22 cellular contexts compared by ENCODE assay signal in genomic region chr5:55219770-55220169, GRCh38. TPM values are rescaled to one million over a fixed set of nuclear protein-coding genes. Genes with fewer than 3 reads are reported as not detected.
DNase-seq lines count a peak whose midpoint lies in the region; ATAC-seq, FAIRE-seq and TF ChIP-seq lines count a peak whose summit lies in the region.
"Had no signal": no experiment of that assay in that cellular context is flagged by ENCODE, and none has a peak within 500 bp of the region (broad histone marks: within the 10 kb centered on the region; RNA-seq: fewer than 3 reads in every experiment).

No MANE protein-coding gene starts in this region.

- H3K4me1 ChIP-seq in mucosa of stomach (ENCODE audit: control insufficient read depth, insufficient read depth, low read length) (peaks cover 18% of the 10 kb centered on the region), HepG2 (ENCODE audit: insufficient read depth, low read length) (no peaks in the 10 kb centered on the region)

- ATAC-seq in natural killer cell (no peak), WTC11 (no peak), GM18868 (IDR thresholded peaks at IDR 0.05; ENCODE audit: unreplicated experiment) (no peak), HepG2 (no peak), GM21360 (IDR thresholded peaks at IDR 0.05; ENCODE audit: unreplicated experiment) (no peak), HG03520 (IDR thresholded peaks at IDR 0.05; ENCODE audit: unreplicated experiment) (no peak)
- ATAC-seq in natural killer cell treated with Interleukin-12 subunit alpha and Interleukin-12 subunit beta and Interleukin-15 and Interleukin-18, amount 100 ng/mL, for 72 hours: no peak

- intact Hi-C loops in natural killer cell (cut with micrococcal nuclease) (no loop called here), HepG2 (cut with micrococcal nuclease; ENCODE audit: unreplicated experiment) (no loop called here)

- WGBS in HepG2 (ENCODE audit: low lambda C conversion rate): 52% methylated on average over 3 of the region's 3 CpGs

- TF ChIP-seq RAD21 in HepG2 (CRISPR knock-in tag; IDR thresholded peaks at IDR 0.05): no peak

- POLR2A ChIA-PET in WTC11 (lab: Charles Lee): no interaction called here
- POLR2A ChIA-PET in HepG2 (lab: Yijun Ruan, JAX): no interaction called here

- H3K36me3 ChIP-seq in mucosa of stomach (ENCODE audit: control insufficient read depth, insufficient read depth, low read length) (no peaks in the 10 kb centered on the region), HepG2 (replicated peaks in 1 of 2; ENCODE audit: control insufficient read depth in 1 of 2, insufficient read depth in 2 of 2, low read length in 2 of 2) (no peaks in the 10 kb centered on the region)
- H3K36me3 ChIP-seq: neutrophil, right atrium auricular region had no signal

- no peak overlapping the region for H2AFZ ChIP-seq in HepG2 (ENCODE audit: low read length)

- H3K9me3 ChIP-seq in mucosa of stomach (ENCODE audit: control insufficient read depth, low read length) (no peaks in the 10 kb centered on the region), HepG2 (ENCODE audit: low read length) (no peaks in the 10 kb centered on the region)
- H3K9me3 ChIP-seq: right atrium auricular region had no signal

- H3K4me3 Mint-ChIP-seq in natural killer cell (peak overlapping the region; percentile 6), WTC11 (peak overlapping the region; percentile 88)
- H3K4me3 Mint-ChIP-seq in natural killer cell treated with Interleukin-12 subunit alpha and Interleukin-12 subunit beta and Interleukin-15 and Interleukin-18, amount 100 ng/mL, for 72 hours: no peak overlapping the region

- H3K4me3 ChIP-seq in mucosa of stomach (ENCODE audit: low read length) (peak overlapping the region; percentile 46), HepG2 (replicated peaks in 1 of 3; ENCODE audit: insufficient read depth in 1 of 3, low read depth in 2 of 3, low read length in 3 of 3) (no peak overlapping the region)

- H3K27me3 ChIP-seq in mucosa of stomach (ENCODE audit: control insufficient read depth, insufficient read depth, low read length): peaks cover 49% of the 10 kb centered on the region
- peaks cover 0 to 7% of the 10 kb centered on the region in 2 experiments; a peak in 2 of 5 replicates for H3K27me3 ChIP-seq in HepG2 (ENCODE audit: control insufficient read depth in 1 of 2, insufficient read depth in 2 of 2, low read length in 2 of 2)

- FAIRE-seq in HepG2 (lab: Jason Lieb, UNC): no peak
- FAIRE-seq: RCC 7860 had no signal

- TF ChIP-seq POLR2A in HepG2 (IDR thresholded peaks at IDR 0.05; ENCODE audit: insufficient read depth in 1 of 2, low read depth in 2 of 2, low read length in 2 of 2): no peak

- DNase-seq in natural killer cell (no peak), WTC11 (ENCODE audit: low spot score) (no peak), HepG2 (ENCODE audit: low spot score) (no peak)
- DNase-seq in natural killer cell treated with Interleukin-12 subunit alpha and Interleukin-12 subunit beta and Interleukin-15 and Interleukin-18, amount 100 ng/mL, for 72 hours (ENCODE audit: low spot score): no peak
- DNase-seq: activated CD4-positive, alpha-beta T cell treated with anti-CD3 and anti-CD28 coated beads, Interleukin-2, amount 50 U/mL, for 4 hours; activated T-cell treated with anti-CD3 and anti-CD28 coated beads, Interleukin-2, amount 50 U/mL, for 1 hour; CD8-positive, alpha-beta T cell; hippocampal formation; KBM-7; MV-4-11; NCI-H187 treated with DMSO at 0.1 percent for 48 hours had no signal

- no TSS peak for BruUV-seq in HepG2 (replicated peaks; lab: Mats Ljungman, UMichigan)

- H3K27ac Mint-ChIP-seq in natural killer cell (no peak overlapping the region), WTC11 (no peak overlapping the region)
- H3K27ac Mint-ChIP-seq in natural killer cell treated with Interleukin-12 subunit alpha and Interleukin-12 subunit beta and Interleukin-15 and Interleukin-18, amount 100 ng/mL, for 72 hours: no peak overlapping the region
- H3K27ac Mint-ChIP-seq: activated naive CD8-positive, alpha-beta T cell treated with anti-CD3 and anti-CD28 coated beads for 36 hours; CD8-positive, alpha-beta T cell had no signal

- CTCF ChIA-PET in WTC11 (lab: Charles Lee): interaction anchor here (0.7 to 2.6 kb wide), 9 partner anchors 8 to 313 kb away, joined by 3 to 35 read pairs (median 5); partner anchors contain the start of genes CCNO, CDC20B and GPX8
- CTCF ChIA-PET in HepG2 (lab: Yijun Ruan, JAX; ENCODE audit: low intra/inter-chr PET ratio, low total read pairs): no interaction called here

- no peaks in the 10 kb centered on the region for H4K20me1 ChIP-seq in HepG2 (ENCODE audit: insufficient read depth, low read length)

- H3K79me2 ChIP-seq in HepG2 (ENCODE audit: insufficient read depth, low read length): no peaks in the 10 kb centered on the region

- H3K9ac ChIP-seq in mucosa of stomach (ENCODE audit: low read length) (no peak overlapping the region), HepG2 (ENCODE audit: insufficient read depth, low read depth, low read length) (no peak overlapping the region)

- no peak overlapping the region for H3K4me2 ChIP-seq in HepG2 (ENCODE audit: low read depth, low read length)

- in situ Hi-C loops in HepG2 (cut with HindIII; ENCODE audit: extremely low pct_ligation_motif_present, low pct_unique_long_range_greater_than_20kb): no loop called here

- H3K27ac ChIP-seq in HepG2 (ENCODE audit: extremely low read length, insufficient read depth, low read length): no peak overlapping the region
- H3K27ac ChIP-seq: coronary artery, neutrophil, right atrium auricular region had no signal

- H3K9me3 Mint-ChIP-seq in natural killer cell (no peaks in the 10 kb centered on the region), WTC11 (no peaks in the 10 kb centered on the region)
- H3K9me3 Mint-ChIP-seq in natural killer cell treated with Interleukin-12 subunit alpha and Interleukin-12 subunit beta and Interleukin-15 and Interleukin-18, amount 100 ng/mL, for 72 hours: no peaks in the 10 kb centered on the region
- H3K9me3 Mint-ChIP-seq: activated naive CD8-positive, alpha-beta T cell treated with anti-CD3 and anti-CD28 coated beads for 36 hours; CD8-positive, alpha-beta T cell had no signal

- TF ChIP-seq CTCF in natural killer cell (IDR thresholded peaks at IDR 0.05) (no peak), WTC11 (IDR thresholded peaks at IDR 0.05) (no peak), HepG2 (CRISPR knock-in tag; IDR thresholded peaks at IDR 0.05) (no peak)

- H3K36me3 Mint-ChIP-seq in natural killer cell: no peaks in the 10 kb centered on the region
- H3K36me3 Mint-ChIP-seq in natural killer cell treated with Interleukin-12 subunit alpha and Interleukin-12 subunit beta and Interleukin-15 and Interleukin-18, amount 100 ng/mL, for 72 hours: no peaks in the 10 kb centered on the region
- no peaks in the 10 kb centered on the region for H3K36me3 Mint-ChIP-seq in WTC11
- H3K36me3 Mint-ChIP-seq: activated naive CD8-positive, alpha-beta T cell treated with anti-CD3 and anti-CD28 coated beads for 36 hours; CD8-positive, alpha-beta T cell had no signal

- H3K27me3 Mint-ChIP-seq in natural killer cell (ENCODE audit: low read depth in 2 of 2): peaks cover 63 to 70% of the 10 kb centered on the region in 2 donors
- peaks cover 41 to 67% of the 10 kb centered on the region in 2 donors for H3K27me3 Mint-ChIP-seq in natural killer cell treated with Interleukin-12 subunit alpha and Interleukin-12 subunit beta and Interleukin-15 and Interleukin-18, amount 100 ng/mL, for 72 hours
- H3K27me3 Mint-ChIP-seq in WTC11 (ENCODE audit: low read depth): peaks cover 70% of the 10 kb centered on the region

- H3K4me1 Mint-ChIP-seq in natural killer cell (peaks cover 21% of the 10 kb centered on the region in 2 donors), WTC11 (peaks cover 51% of the 10 kb centered on the region)
- H3K4me1 Mint-ChIP-seq in natural killer cell treated with Interleukin-12 subunit alpha and Interleukin-12 subunit beta and Interleukin-15 and Interleukin-18, amount 100 ng/mL, for 72 hours (ENCODE audit: low read depth in 2 of 2): peaks cover 0 to 16% of the 10 kb centered on the region in 2 donors

- TF ChIP-seq EP300 in HepG2 (IDR thresholded peaks at IDR 0.05; ENCODE audit: low read depth in 2 of 2, low read length in 2 of 2) (no peak), HepG2 (CRISPR knock-in tag; IDR thresholded peaks at IDR 0.05; ENCODE audit: borderline replicate concordance) (no peak)

RNA-seq across cellular contexts. Expression of gene MCIDAS, which starts 7.3 kb away (rescaled TPM):
- total RNA-seq in natural killer cell (not detected), WTC11 (2021) (0.20 TPM in 1 of 3 replicates, not detected in the others), HepG2 (2016; rRNA removed; fragmentation: Illumina TruSeq; extraction: Trizol) (not detected in 2 replicates)
- total RNA-seq in natural killer cell treated with Interleukin-12 subunit alpha and Interleukin-12 subunit beta and Interleukin-15 and Interleukin-18, amount 100 ng/mL, for 72 hours: not detected
- not detected in 2 replicates for total RNA-seq in HepG2 (2016; cell fraction: cytosol; rRNA removed; fragmentation: Illumina TruSeq; extraction: Trizol; ENCODE audit: low read depth)
- total RNA-seq in HepG2 (2016; cell fraction: insoluble cytoplasmic fraction; rRNA removed; fragmentation: Illumina TruSeq; extraction: Trizol): not detected in 2 replicates
- total RNA-seq in HepG2 (2016; cell fraction: membrane; rRNA removed; fragmentation: Illumina TruSeq; extraction: Trizol): not detected in 2 replicates
- not detected in 2 replicates for total RNA-seq in HepG2 (2016; cell fraction: nucleus; rRNA removed; fragmentation: Illumina TruSeq; extraction: Trizol)
- 0.04 TPM in 1 of 2 replicates, not detected in the other for polyA plus RNA-seq in HepG2 (2011; rRNA removed)
- not detected in 2 replicates for polyA plus RNA-seq in HepG2 (2011; cell fraction: cytosol; rRNA removed)
- not detected in 2 replicates for polyA plus RNA-seq in HepG2 (2011; cell fraction: nucleus; rRNA removed)
- not detected in 2 replicates for polyA plus RNA-seq in HepG2 (2012)
- polyA plus RNA-seq in HepG2 (2016; cell fraction: cytosol; fragmentation: Illumina TruSeq; extraction: Trizol; ENCODE audit: low read depth): not detected in 2 replicates
- not detected in 2 replicates for polyA plus RNA-seq in HepG2 (2016; cell fraction: insoluble cytoplasmic fraction; fragmentation: Illumina TruSeq; extraction: Trizol; ENCODE audit: low read depth)
- not detected in 2 replicates for polyA plus RNA-seq in HepG2 (2016; cell fraction: membrane; fragmentation: Illumina TruSeq; extraction: Trizol; ENCODE audit: low read depth)
- not detected in 2 replicates for polyA plus RNA-seq in HepG2 (2016; cell fraction: nucleus; fragmentation: Illumina TruSeq; extraction: Trizol; ENCODE audit: insufficient read depth, low read depth)
- 7.2 TPM in 1 of 2 replicates, not detected in the other for polyA minus RNA-seq in HepG2 (2011; rRNA and poly(A)+ RNA removed; ENCODE audit: low replicate concordance)
- not detected in 2 replicates for polyA minus RNA-seq in HepG2 (2011; cell fraction: cytosol; rRNA and poly(A)+ RNA removed)
- not detected in 2 replicates for polyA minus RNA-seq in HepG2 (2011; cell fraction: nucleus; rRNA and poly(A)+ RNA removed)
- total RNA-seq: CD8-positive, alpha-beta T cell; mesenteric fat pad; right atrium auricular region; temporal lobe had no signal

RNA-seq across cellular contexts. Expression of gene CCNO, which starts 13.6 kb away (rescaled TPM):
- total RNA-seq in natural killer cell (not detected), WTC11 (2021) (0.14 to 0.44 TPM (median 0.24 TPM) in 3 replicates), HepG2 (2016; rRNA removed; fragmentation: Illumina TruSeq; extraction: Trizol) (0.07 TPM in 1 of 2 replicates, not detected in the other)
- total RNA-seq in natural killer cell treated with Interleukin-12 subunit alpha and Interleukin-12 subunit beta and Interleukin-15 and Interleukin-18, amount 100 ng/mL, for 72 hours: not detected
- not detected in 2 replicates for total RNA-seq in HepG2 (2016; cell fraction: cytosol; rRNA removed; fragmentation: Illumina TruSeq; extraction: Trizol; ENCODE audit: low read depth)
- total RNA-seq in HepG2 (2016; cell fraction: insoluble cytoplasmic fraction; rRNA removed; fragmentation: Illumina TruSeq; extraction: Trizol): not detected in 2 replicates
- not detected in 2 replicates for total RNA-seq in HepG2 (2016; cell fraction: membrane; rRNA removed; fragmentation: Illumina TruSeq; extraction: Trizol)
- total RNA-seq in HepG2 (2016; cell fraction: nucleus; rRNA removed; fragmentation: Illumina TruSeq; extraction: Trizol): not detected in 2 replicates
- polyA plus RNA-seq in HepG2 (2011; rRNA removed): not detected in 2 replicates
- not detected in 2 replicates for polyA plus RNA-seq in HepG2 (2011; cell fraction: cytosol; rRNA removed)
- polyA plus RNA-seq in HepG2 (2011; cell fraction: nucleus; rRNA removed): not detected in 2 replicates
- not detected in 2 replicates for polyA plus RNA-seq in HepG2 (2012)
- not detected in 2 replicates for polyA plus RNA-seq in HepG2 (2016; cell fraction: cytosol; fragmentation: Illumina TruSeq; extraction: Trizol; ENCODE audit: low read depth)
- polyA plus RNA-seq in HepG2 (2016; cell fraction: insoluble cytoplasmic fraction; fragmentation: Illumina TruSeq; extraction: Trizol; ENCODE audit: low read depth): not detected in 2 replicates
- not detected in 2 replicates for polyA plus RNA-seq in HepG2 (2016; cell fraction: membrane; fragmentation: Illumina TruSeq; extraction: Trizol; ENCODE audit: low read depth)
- polyA plus RNA-seq in HepG2 (2016; cell fraction: nucleus; fragmentation: Illumina TruSeq; extraction: Trizol; ENCODE audit: insufficient read depth, low read depth): not detected in 2 replicates
- 0.10 and 2.1 TPM in 2 replicates for polyA minus RNA-seq in HepG2 (2011; rRNA and poly(A)+ RNA removed; ENCODE audit: low replicate concordance)
- not detected in 2 replicates for polyA minus RNA-seq in HepG2 (2011; cell fraction: cytosol; rRNA and poly(A)+ RNA removed)
- polyA minus RNA-seq in HepG2 (2011; cell fraction: nucleus; rRNA and poly(A)+ RNA removed): not detected in 2 replicates
- total RNA-seq: CD8-positive, alpha-beta T cell; mesenteric fat pad; temporal lobe had no signal

RNA-seq across cellular contexts. Expression of gene CDC20B, which starts 46.8 kb away (rescaled TPM):
- total RNA-seq in natural killer cell (not detected), WTC11 (2021) (not detected in 3 replicates), HepG2 (2016; rRNA removed; fragmentation: Illumina TruSeq; extraction: Trizol) (not detected in 2 replicates)
- total RNA-seq in natural killer cell treated with Interleukin-12 subunit alpha and Interleukin-12 subunit beta and Interleukin-15 and Interleukin-18, amount 100 ng/mL, for 72 hours: under 1 TPM in 1 of 2 donors, not detected in 1; 0.31 TPM
- total RNA-seq in HepG2 (2016; cell fraction: cytosol; rRNA removed; fragmentation: Illumina TruSeq; extraction: Trizol; ENCODE audit: low read depth): not detected in 2 replicates
- not detected in 2 replicates for total RNA-seq in HepG2 (2016; cell fraction: insoluble cytoplasmic fraction; rRNA removed; fragmentation: Illumina TruSeq; extraction: Trizol)
- not detected in 2 replicates for total RNA-seq in HepG2 (2016; cell fraction: membrane; rRNA removed; fragmentation: Illumina TruSeq; extraction: Trizol)
- total RNA-seq in HepG2 (2016; cell fraction: nucleus; rRNA removed; fragmentation: Illumina TruSeq; extraction: Trizol): not detected in 2 replicates
- polyA plus RNA-seq in HepG2 (2011; rRNA removed): not detected in 2 replicates
- polyA plus RNA-seq in HepG2 (2011; cell fraction: cytosol; rRNA removed): not detected in 2 replicates
- not detected in 2 replicates for polyA plus RNA-seq in HepG2 (2011; cell fraction: nucleus; rRNA removed)
- not detected in 2 replicates for polyA plus RNA-seq in HepG2 (2012)
- not detected in 2 replicates for polyA plus RNA-seq in HepG2 (2016; cell fraction: cytosol; fragmentation: Illumina TruSeq; extraction: Trizol; ENCODE audit: low read depth)
- polyA plus RNA-seq in HepG2 (2016; cell fraction: insoluble cytoplasmic fraction; fragmentation: Illumina TruSeq; extraction: Trizol; ENCODE audit: low read depth): not detected in 2 replicates
- polyA plus RNA-seq in HepG2 (2016; cell fraction: membrane; fragmentation: Illumina TruSeq; extraction: Trizol; ENCODE audit: low read depth): not detected in 2 replicates
- polyA plus RNA-seq in HepG2 (2016; cell fraction: nucleus; fragmentation: Illumina TruSeq; extraction: Trizol; ENCODE audit: insufficient read depth, low read depth): not detected in 2 replicates
- polyA minus RNA-seq in HepG2 (2011; rRNA and poly(A)+ RNA removed; ENCODE audit: low replicate concordance): not detected in 2 replicates
- not detected in 2 replicates for polyA minus RNA-seq in HepG2 (2011; cell fraction: cytosol; rRNA and poly(A)+ RNA removed)
- not detected in 2 replicates for polyA minus RNA-seq in HepG2 (2011; cell fraction: nucleus; rRNA and poly(A)+ RNA removed)
- total RNA-seq: activated naive CD8-positive, alpha-beta T cell treated with anti-CD3 and anti-CD28 coated beads for 36 hours; CD8-positive, alpha-beta T cell; mesenteric fat pad; right atrium auricular region had no signal

RNA-seq across cellular contexts. Expression of gene GPX8, which starts 59.8 kb away (rescaled TPM):
- total RNA-seq in natural killer cell: not detected
- not detected for total RNA-seq in natural killer cell treated with Interleukin-12 subunit alpha and Interleukin-12 subunit beta and Interleukin-15 and Interleukin-18, amount 100 ng/mL, for 72 hours
- total RNA-seq in WTC11 (2021): 30.6 to 39.2 TPM (median 33.7 TPM) in 3 replicates
- total RNA-seq in HepG2 (2016; rRNA removed; fragmentation: Illumina TruSeq; extraction: Trizol): 0.32 and 0.33 TPM in 2 replicates
- total RNA-seq in HepG2 (2016; cell fraction: cytosol; rRNA removed; fragmentation: Illumina TruSeq; extraction: Trizol; ENCODE audit: low read depth): 0.09 TPM in 1 of 2 replicates, not detected in the other
- total RNA-seq in HepG2 (2016; cell fraction: insoluble cytoplasmic fraction; rRNA removed; fragmentation: Illumina TruSeq; extraction: Trizol): 0.30 and 0.41 TPM in 2 replicates
- 0.28 and 0.69 TPM in 2 replicates for total RNA-seq in HepG2 (2016; cell fraction: membrane; rRNA removed; fragmentation: Illumina TruSeq; extraction: Trizol)
- total RNA-seq in HepG2 (2016; cell fraction: nucleus; rRNA removed; fragmentation: Illumina TruSeq; extraction: Trizol): 0.56 TPM in 1 of 2 replicates, not detected in the other
- 0.55 and 0.94 TPM in 2 replicates for polyA plus RNA-seq in HepG2 (2011; rRNA removed)
- 0.21 and 0.35 TPM in 2 replicates for polyA plus RNA-seq in HepG2 (2011; cell fraction: cytosol; rRNA removed)
- 0.05 and 0.26 TPM in 2 replicates for polyA plus RNA-seq in HepG2 (2011; cell fraction: nucleus; rRNA removed)
- 0.59 and 1.5 TPM in 2 replicates for polyA plus RNA-seq in HepG2 (2012)
- polyA plus RNA-seq in HepG2 (2016; cell fraction: cytosol; fragmentation: Illumina TruSeq; extraction: Trizol; ENCODE audit: low read depth): 0.14 TPM in 1 of 2 replicates, not detected in the other
- polyA plus RNA-seq in HepG2 (2016; cell fraction: insoluble cytoplasmic fraction; fragmentation: Illumina TruSeq; extraction: Trizol; ENCODE audit: low read depth): 0.34 and 0.61 TPM in 2 replicates
- 0.31 TPM in 1 of 2 replicates, not detected in the other for polyA plus RNA-seq in HepG2 (2016; cell fraction: membrane; fragmentation: Illumina TruSeq; extraction: Trizol; ENCODE audit: low read depth)
- polyA plus RNA-seq in HepG2 (2016; cell fraction: nucleus; fragmentation: Illumina TruSeq; extraction: Trizol; ENCODE audit: insufficient read depth, low read depth): 0.79 and 0.97 TPM in 2 replicates
- polyA minus RNA-seq in HepG2 (2011; rRNA and poly(A)+ RNA removed; ENCODE audit: low replicate concordance): 0.42 and 10.6 TPM in 2 replicates
- polyA minus RNA-seq in HepG2 (2011; cell fraction: cytosol; rRNA and poly(A)+ RNA removed): 0.18 and 0.20 TPM in 2 replicates
- polyA minus RNA-seq in HepG2 (2011; cell fraction: nucleus; rRNA and poly(A)+ RNA removed): 0.64 and 0.75 TPM in 2 replicates
- total RNA-seq: activated naive CD8-positive, alpha-beta T cell treated with anti-CD3 and anti-CD28 coated beads for 36 hours; CD8-positive, alpha-beta T cell had no signal
